ENCODE assay signal across 23 cellular contexts in the genomic region with DNA sequence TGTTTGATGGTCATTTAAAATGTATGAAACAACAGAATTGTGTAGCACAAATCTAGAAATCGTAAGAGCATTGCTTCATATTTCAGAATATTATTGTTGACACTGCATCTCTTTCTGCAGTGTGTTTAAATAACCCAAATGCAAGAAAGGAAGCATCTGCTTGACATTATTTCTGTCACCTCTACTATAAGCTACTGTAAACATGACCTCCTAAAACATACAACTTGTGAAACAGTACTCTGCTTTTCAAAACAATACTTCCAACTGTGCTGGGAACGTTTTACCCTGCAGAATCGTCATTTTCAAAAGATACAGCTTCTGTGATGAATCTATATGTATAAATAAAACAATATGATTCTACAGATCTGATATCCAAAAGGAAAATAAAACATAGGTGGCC.
DNase-seq lines count a peak whose midpoint lies in the region; TF ChIP-seq lines count a peak whose summit lies in the region.
"Had no signal": no experiment of that assay in that cellular context is flagged by ENCODE, and none has a peak within 500 bp of the region (broad histone marks: within the 10 kb centered on the region; RNA-seq: fewer than 3 reads in every experiment).

No MANE protein-coding gene starts in this region.

- POLR2A ChIA-PET in SK-N-SH (lab: Yijun Ruan, JAX), result no interaction called here

- no peaks in the 10 kb centered on the region for H3K79me2 ChIP-seq in SK-N-SH (ENCODE audit: insufficient read depth)

- no peak for TF ChIP-seq CTCF in SK-N-SH (IDR thresholded peaks at IDR 0.05)

- TF ChIP-seq RAD21 in SK-N-SH (IDR thresholded peaks at IDR 0.05; ENCODE audit: low read length), result no peak

- H3K9me3 ChIP-seq in SK-N-MC (ENCODE audit: low read depth, low read length) (no peaks in the 10 kb centered on the region), SK-N-SH (no peaks in the 10 kb centered on the region)
- H3K9me3 ChIP-seq: BLaER1 had no signal

- no peaks in the 10 kb centered on the region for H3F3A ChIP-seq in SK-N-SH (replicated peaks; ENCODE audit: insufficient read depth)

- H4K20me1 ChIP-seq in SK-N-SH (ENCODE audit: insufficient read depth), result no peaks in the 10 kb centered on the region
- H4K20me1 ChIP-seq: BLaER1 had no signal

- TF ChIP-seq EP300 in SK-N-SH (IDR thresholded peaks at IDR 0.05; ENCODE audit: borderline replicate concordance in 1 of 2, low read depth in 1 of 2, low read length in 1 of 2), result no peak

- H2AFZ ChIP-seq in SK-N-SH (ENCODE audit: low read depth), result no peak overlapping the region
- H2AFZ ChIP-seq: GM23338 had no signal

- peak; percentile 72 for DNase-seq in DMS53 (lab: John Stamatoyannopoulos, UW)
- DNase-seq in NCI-H146 (lab: John Stamatoyannopoulos, UW), result peak; percentile 61
- no peak for DNase-seq in SK-N-MC (ENCODE audit: low read depth, low spot score)
- peak; percentile 37 for DNase-seq in fibroblast of gingiva (ENCODE audit: low read depth)
- no peak for DNase-seq in SK-N-SH
- no peak for DNase-seq in midbrain (lab: John Stamatoyannopoulos, UW)
- DNase-seq in MV-4-11 (lab: John Stamatoyannopoulos, UW), result no peak
- DNase-seq: CD4-positive, alpha-beta T cell; COR-L47; DMS 273 treated with DMSO at 0.1 percent for 48 hours; HCEC 1CT; KBM-7; MM.1S; NCI-H1105 treated with DMSO at 0.1 percent for 48 hours; NCI-H1694 treated with DMSO at 0.1 percent for 48 hours; NCI-H2081 treated with DMSO at 0.1 percent for 48 hours; NCI-H510A treated with DMSO at 0.1 percent for 48 hours; PC-3; SHP77; T-cell had no signal

- CTCF ChIA-PET in SK-N-SH (lab: Yijun Ruan, JAX), result interaction anchor here (1.1 to 1.3 kb wide), 2 partner anchors 10 to 14 kb away, joined by 3 read pairs; no protein-coding TSS in a partner anchor

- no peaks in the 10 kb centered on the region for H3K9me2 ChIP-seq in SK-N-SH

- peak overlapping the region; percentile 12 for H3K9ac ChIP-seq in SK-N-MC (ENCODE audit: insufficient read length)
- no peak overlapping the region for H3K9ac ChIP-seq in SK-N-SH
- H3K9ac ChIP-seq: BLaER1 had no signal

- H3K4me3 ChIP-seq in SK-N-MC, result 0 out of 2 replicates have a peak overlapping the region, but pooled peaks have one; percentile 14
- H3K4me3 ChIP-seq in SK-N-SH (ENCODE audit: low read depth in 2 of 2, low read length in 1 of 2), result no peak overlapping the region
- H3K4me3 ChIP-seq: BLaER1, GM23338 had no signal

- WGBS in SK-N-SH (ENCODE audit: low lambda C conversion rate), result 1% methylated on average over 3 of the region's 3 CpGs

- H3K27me3 ChIP-seq in SK-N-SH (ENCODE audit: insufficient read depth), result no peaks in the 10 kb centered on the region
- H3K27me3 ChIP-seq: BLaER1 had no signal

- no peaks in the 10 kb centered on the region for H3K4me1 ChIP-seq in SK-N-SH (ENCODE audit: control insufficient read depth in 1 of 2, insufficient read depth in 2 of 2, low read depth in 1 of 2, low read length in 1 of 2)
- H3K4me1 ChIP-seq: BLaER1 had no signal

- H3K27ac ChIP-seq in SK-N-MC (peak overlapping the region; percentile 12; the same call in 1 of the 2 replicates), SK-N-SH (ENCODE audit: low read depth in 2 of 2, low read length in 1 of 2) (no peak overlapping the region)
- H3K27ac ChIP-seq: BLaER1, HL-60 had no signal

- no peak overlapping the region for H3K4me2 ChIP-seq in SK-N-SH
- H3K4me2 ChIP-seq: BLaER1, GM23338 had no signal

- H3K36me3 ChIP-seq in SK-N-MC (ENCODE audit: insufficient read depth, low read length), result 0 out of 2 replicates have a peak, but pooled peaks cover 5% of the 10 kb centered on the region
- no peaks in the 10 kb centered on the region for H3K36me3 ChIP-seq in SK-N-SH (replicated peaks in 1 of 2; ENCODE audit: control insufficient read depth in 1 of 2, insufficient read depth in 2 of 2, low read length in 1 of 2)
- H3K36me3 ChIP-seq: BLaER1 had no signal

TF ChIP-seq in SK-N-SH, 30 proteins besides CTCF, POLR2A, EP300 and RAD21:
- no peak for TF ChIP-seq ELF1 (IDR thresholded peaks at IDR 0.05)
- no peak for TF ChIP-seq NFIC (IDR thresholded peaks at IDR 0.05; ENCODE audit: borderline replicate concordance)
- TF ChIP-seq, protein P1, sequence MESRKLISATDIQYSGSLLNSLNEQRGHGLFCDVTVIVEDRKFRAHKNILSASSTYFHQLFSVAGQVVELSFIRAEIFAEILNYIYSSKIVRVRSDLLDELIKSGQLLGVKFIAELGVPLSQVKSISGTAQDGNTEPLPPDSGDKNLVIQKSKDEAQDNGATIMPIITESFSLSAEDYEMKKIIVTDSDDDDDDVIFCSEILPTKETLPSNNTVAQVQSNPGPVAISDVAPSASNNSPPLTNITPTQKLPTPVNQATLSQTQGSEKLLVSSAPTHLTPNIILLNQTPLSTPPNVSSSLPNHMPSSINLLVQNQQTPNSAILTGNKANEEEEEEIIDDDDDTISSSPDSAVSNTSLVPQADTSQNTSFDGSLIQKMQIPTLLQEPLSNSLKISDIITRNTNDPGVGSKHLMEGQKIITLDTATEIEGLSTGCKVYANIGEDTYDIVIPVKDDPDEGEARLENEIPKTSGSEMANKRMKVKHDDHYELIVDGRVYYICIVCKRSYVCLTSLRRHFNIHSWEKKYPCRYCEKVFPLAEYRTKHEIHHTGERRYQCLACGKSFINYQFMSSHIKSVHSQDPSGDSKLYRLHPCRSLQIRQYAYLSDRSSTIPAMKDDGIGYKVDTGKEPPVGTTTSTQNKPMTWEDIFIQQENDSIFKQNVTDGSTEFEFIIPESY (IDR thresholded peaks at IDR 0.05; ENCODE audit: borderline replicate concordance, low read depth), result no peak
- no peak for TF ChIP-seq FOXJ3 (CRISPR knock-in tag; IDR thresholded peaks at IDR 0.05)
- no peak for TF ChIP-seq FOXM1 (IDR thresholded peaks at IDR 0.05; ENCODE audit: low read depth)
- TF ChIP-seq RXRA (IDR thresholded peaks at IDR 0.05; ENCODE audit: borderline replicate concordance, low read depth), result no peak
- no peak for TF ChIP-seq FOSL2 (IDR thresholded peaks at IDR 0.05; ENCODE audit: borderline replicate concordance, low read depth)
- TF ChIP-seq NRF1 (IDR thresholded peaks at IDR 0.05; ENCODE audit: low read depth, low read length), result no peak
- no peak for TF ChIP-seq POLR2AphosphoS5 (IDR thresholded peaks at IDR 0.05; ENCODE audit: low read depth, low read length)
- TF ChIP-seq, protein P2, sequence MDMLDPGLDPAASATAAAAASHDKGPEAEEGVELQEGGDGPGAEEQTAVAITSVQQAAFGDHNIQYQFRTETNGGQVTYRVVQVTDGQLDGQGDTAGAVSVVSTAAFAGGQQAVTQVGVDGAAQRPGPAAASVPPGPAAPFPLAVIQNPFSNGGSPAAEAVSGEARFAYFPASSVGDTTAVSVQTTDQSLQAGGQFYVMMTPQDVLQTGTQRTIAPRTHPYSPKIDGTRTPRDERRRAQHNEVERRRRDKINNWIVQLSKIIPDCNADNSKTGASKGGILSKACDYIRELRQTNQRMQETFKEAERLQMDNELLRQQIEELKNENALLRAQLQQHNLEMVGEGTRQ (IDR thresholded peaks at IDR 0.05; ENCODE audit: borderline replicate concordance, low read depth, low read length), result no peak
- TF ChIP-seq GABPA (IDR thresholded peaks at IDR 0.05; ENCODE audit: low read depth), result no peak
- no peak for TF ChIP-seq SIN3A (IDR thresholded peaks at IDR 0.05; ENCODE audit: borderline replicate concordance, low read depth, low read length)
- TF ChIP-seq RCOR1 (IDR thresholded peaks at IDR 0.05; ENCODE audit: low read length), result no peak
- no peak for TF ChIP-seq TEAD4 (IDR thresholded peaks at IDR 0.05; ENCODE audit: borderline replicate concordance, insufficient read depth)
- no peak for TF ChIP-seq SMC3 (IDR thresholded peaks at IDR 0.05; ENCODE audit: low read depth, low read length)
- TF ChIP-seq EZH2phosphoT487 (IDR thresholded peaks at IDR 0.05; ENCODE audit: borderline replicate concordance, low read depth), result no peak
- no peak for TF ChIP-seq YY1 (IDR thresholded peaks at IDR 0.05; ENCODE audit: low read depth)
- TF ChIP-seq, protein P3, sequence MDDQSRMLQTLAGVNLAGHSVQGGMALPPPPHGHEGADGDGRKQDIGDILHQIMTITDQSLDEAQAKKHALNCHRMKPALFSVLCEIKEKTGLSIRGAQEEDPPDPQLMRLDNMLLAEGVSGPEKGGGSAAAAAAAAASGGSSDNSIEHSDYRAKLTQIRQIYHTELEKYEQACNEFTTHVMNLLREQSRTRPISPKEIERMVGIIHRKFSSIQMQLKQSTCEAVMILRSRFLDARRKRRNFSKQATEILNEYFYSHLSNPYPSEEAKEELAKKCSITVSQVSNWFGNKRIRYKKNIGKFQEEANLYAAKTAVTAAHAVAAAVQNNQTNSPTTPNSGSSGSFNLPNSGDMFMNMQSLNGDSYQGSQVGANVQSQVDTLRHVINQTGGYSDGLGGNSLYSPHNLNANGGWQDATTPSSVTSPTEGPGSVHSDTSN (IDR thresholded peaks at IDR 0.05), result no peak

Comparison
In these comparisons a context has a peak if more than half of its experiments do, and no peak if none do; other contexts are left out.
1. DNase-seq: peak in DMS53 (single experiment), NCI-H146 (single experiment) and fibroblast of gingiva (single experiment); none in SK-N-MC (single experiment), SK-N-SH (single experiment), midbrain (single experiment) and MV-4-11 (single experiment).